In genomic region chr11:129143335-129143734, GRCh38 we compare ENCODE assay signal across 9 cellular contexts. TPM values are rescaled to one million over a fixed set of nuclear protein-coding genes. Genes with fewer than 3 reads are reported as not detected.
DNase-seq lines count a peak whose midpoint lies in the region; ATAC-seq and TF ChIP-seq lines count a peak whose summit lies in the region.
"Had no signal": no experiment of that assay in that cellular context is flagged by ENCODE, and none has a peak within 500 bp of the region (broad histone marks: within the 10 kb centered on the region; RNA-seq: fewer than 3 reads in every experiment).

No MANE protein-coding gene starts in this region.

- H3K4me3 ChIP-seq in left lung: no peak overlapping the region
- no peak overlapping the region for H3K4me3 ChIP-seq in H7 (ENCODE audit: insufficient read depth, low read depth, low read length)

- intact Hi-C loops in left lung (cut with DNase I): no loop called here

- in situ Hi-C loops in T47D (cut with HindIII; ENCODE audit: low pct_unique_long_range_greater_than_20kb, low sequenced_read_pairs): no loop called here

- no peaks in the 10 kb centered on the region for H3K9me3 ChIP-seq in left lung

- peak; percentile 100 for ATAC-seq in left lung
- no peak for ATAC-seq in GM19467 (IDR thresholded peaks at IDR 0.05; ENCODE audit: unreplicated experiment)

- H3K4me1 ChIP-seq in left lung: no peaks in the 10 kb centered on the region

- DNase-seq in SIG-M5 treated with dmso at 0.1 percent for 504 hours (lab: John Stamatoyannopoulos, UW; ENCODE audit: unreplicated experiment): peak; percentile 14
- DNase-seq in SIG-M5 (lab: John Stamatoyannopoulos, UW): no peak
- peak; percentile 35 to 84 for DNase-seq in T47D (ENCODE audit: low read depth in 1 of 2, low spot score in 1 of 2)
- peak; percentile 82 to 86 for DNase-seq in left lung
- peak; percentile 75 for DNase-seq in ureter (ENCODE audit: low spot score)
- DNase-seq in GDM1 (lab: John Stamatoyannopoulos, UW): no peak
- DNase-seq in H7: no peak
- DNase-seq: NCI-H187 treated with DMSO at 0.1 percent for 48 hours had no signal

- no peak overlapping the region for H3K27ac ChIP-seq in left lung

- H3K36me3 ChIP-seq in left lung (no peaks in the 10 kb centered on the region), H7 (replicated peaks; ENCODE audit: control insufficient read depth, insufficient read depth, low read length) (no peaks in the 10 kb centered on the region)

- H3K27me3 ChIP-seq in left lung (no peaks in the 10 kb centered on the region), H7 (ENCODE audit: control insufficient read depth, insufficient read depth, low read length) (no peaks in the 10 kb centered on the region)

- no peak for TF ChIP-seq CTCF in left lung (IDR thresholded peaks at IDR 0.05)

RNA-seq across cellular contexts. Expression of gene ARHGAP32, which starts 48.8 kb away (rescaled TPM):
- total RNA-seq in left lung: 10 to 100 TPM; 18.1 to 19.8 TPM
- 79.3 TPM for total RNA-seq in ureter
- 15.6 and 18.4 TPM in 2 replicates for total RNA-seq in H7 (2014; rRNA removed; shearing (Covaris generic))

Comparison
In these comparisons a context has a peak if more than half of its experiments do, and no peak if none do; other contexts are left out.
1. DNase-seq: peak in SIG-M5 treated with dmso at 0.1 percent for 504 hours (single experiment), T47D (2 of 2), left lung (2 of 2) and ureter (single experiment); none in SIG-M5 (single experiment), GDM1 (single experiment) and H7 (single experiment).